ENCODE assay signal across 8 cellular contexts in the genomic region with DNA sequence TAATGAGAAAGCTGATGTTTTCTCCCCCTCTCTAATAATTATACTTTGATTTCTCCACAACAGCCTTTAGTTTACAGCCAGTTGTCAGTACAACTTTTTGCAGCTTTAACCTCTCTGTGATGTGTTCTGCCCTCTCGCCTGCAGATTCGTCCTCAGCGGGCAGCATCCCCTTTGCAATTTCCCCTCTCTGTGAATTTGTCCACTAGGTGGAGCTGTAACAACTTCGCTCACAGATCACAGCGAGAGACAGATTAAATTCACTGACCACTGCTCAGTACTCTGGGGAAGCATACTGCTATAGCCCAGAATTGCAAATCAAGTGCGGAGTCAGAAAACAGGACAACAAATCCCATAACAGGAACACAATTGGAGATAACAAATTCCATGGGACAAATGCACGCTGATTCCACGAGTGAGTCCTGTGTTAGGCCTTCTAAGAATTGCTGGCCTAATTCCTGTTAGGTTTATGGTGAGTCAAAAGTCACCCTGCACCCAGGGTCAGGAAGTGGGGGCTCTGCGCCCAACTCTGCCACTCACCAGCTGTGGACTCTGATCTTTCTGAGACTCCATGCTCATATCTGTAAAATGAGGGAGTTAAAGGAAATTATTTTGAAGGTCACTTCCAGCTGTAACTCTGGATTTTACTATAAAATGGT.
DNase-seq lines count a peak whose midpoint lies in the region; ATAC-seq, FAIRE-seq and TF ChIP-seq lines count a peak whose summit lies in the region.

No MANE protein-coding gene starts in this region.

- no peak overlapping the region for H3K4me3 ChIP-seq in astrocyte of the spinal cord (ENCODE audit: low read depth, low read length)

- FAIRE-seq in D721Med (lab: Jason Lieb, UNC): peak; percentile 69

- peak; percentile 91 for TF ChIP-seq CTCF in D721Med (IDR thresholded peaks at IDR 0.05; ENCODE audit: insufficient read depth, missing control alignments)
- peak; percentile 79 for TF ChIP-seq CTCF in astrocyte of the spinal cord (IDR thresholded peaks at IDR 0.05; ENCODE audit: low read depth, low read length)

- no peak for DNase-seq in D721Med (ENCODE audit: insufficient read length, low spot score)
- DNase-seq in NCI-H748 treated with DMSO at 0.1 percent for 48 hours (lab: John Stamatoyannopoulos, UW): peak; percentile 43
- DNase-seq in astrocyte of the spinal cord (ENCODE audit: low read depth, low spot score): peak; percentile 66
- peak; percentile 72 for DNase-seq in iPS-NIHi7 (ENCODE audit: extremely low spot score)
- peak; percentile 7 for DNase-seq in stimulated activated naive CD8-positive, alpha-beta T cell treated with anti-CD3 and anti-CD28 coated beads, Interleukin-15, Interleukin-2, amounts not matched to agents 100 U/mL and 50 U/mL, for 24 hours

- in situ Hi-C loops in astrocyte of the spinal cord (cut with HindIII; ENCODE audit: low sequenced_read_pairs): no loop called here

- ATAC-seq in GM19043 (IDR thresholded peaks at IDR 0.05; ENCODE audit: low read depth, unreplicated experiment) (peak; percentile 89), HG03354 (IDR thresholded peaks at IDR 0.05; ENCODE audit: poor library complexity, severe bottlenecking, unreplicated experiment) (peak; percentile 89), GM21360 (IDR thresholded peaks at IDR 0.05; ENCODE audit: unreplicated experiment) (no peak)
- peak; percentile 46 for ATAC-seq in stimulated activated naive CD8-positive, alpha-beta T cell treated with anti-CD3 and anti-CD28 coated beads, Interleukin-15, Interleukin-2, amounts not matched to agents 100 U/mL and 50 U/mL, for 24 hours
